In genomic region chr17:8300629-8301242, GRCh38 we compare ENCODE assay signal across 8 cellular contexts. TPM values are rescaled to one million over a fixed set of nuclear protein-coding genes. Genes with fewer than 3 reads are reported as not detected.
A peak's percentile ranks its signal among the peaks of the same experiment; 100 is the strongest.
DNase-seq lines count a peak whose midpoint lies in the region; ATAC-seq lines count a peak whose summit lies in the region.

No MANE protein-coding gene starts in this region.

- no peaks in the 10 kb centered on the region for H3K9me3 Mint-ChIP-seq in stimulated activated effector memory CD8-positive, alpha-beta T cell treated with anti-CD3 and anti-CD28 coated beads, Interleukin-12 subunit alpha, Interleukin-12 subunit beta, amount 100 ng/mL, for 72 hours

- peak; percentile 94 for DNase-seq in DMS53 treated with DMSO at 0.1 percent for 48 hours (lab: John Stamatoyannopoulos, UW; ENCODE audit: unreplicated experiment)
- DNase-seq in NOMO-1 (lab: John Stamatoyannopoulos, UW; ENCODE audit: unreplicated experiment in 2 of 2) = peak; percentile 61 to 69
- peak; percentile 12 to 40 for DNase-seq in activated CD8-positive, alpha-beta memory T cell treated with anti-CD3 and anti-CD28 coated beads for 4 hours (ENCODE audit: low read depth in 2 of 2)
- peak; percentile 84 for DNase-seq in epidermal melanocyte (ENCODE audit: insufficient read length, low spot score)
- peak; percentile 47 for DNase-seq in mucosa of gallbladder (ENCODE audit: low spot score)
- peak; percentile 34 to 73 for DNase-seq in stimulated activated effector memory CD8-positive, alpha-beta T cell treated with anti-CD3 and anti-CD28 coated beads, Interleukin-12 subunit alpha, Interleukin-12 subunit beta, amount 100 ng/mL, for 72 hours (ENCODE audit: low spot score in 2 of 2)

- H3K27ac Mint-ChIP-seq in stimulated activated effector memory CD8-positive, alpha-beta T cell treated with anti-CD3 and anti-CD28 coated beads, Interleukin-12 subunit alpha, Interleukin-12 subunit beta, amount 100 ng/mL, for 72 hours = no peak overlapping the region

- no peaks in the 10 kb centered on the region for H3K36me3 Mint-ChIP-seq in stimulated activated effector memory CD8-positive, alpha-beta T cell treated with anti-CD3 and anti-CD28 coated beads, Interleukin-12 subunit alpha, Interleukin-12 subunit beta, amount 100 ng/mL, for 72 hours

- no peak overlapping the region for H3K4me3 Mint-ChIP-seq in stimulated activated effector memory CD8-positive, alpha-beta T cell treated with anti-CD3 and anti-CD28 coated beads, Interleukin-12 subunit alpha, Interleukin-12 subunit beta, amount 100 ng/mL, for 72 hours

- ATAC-seq in HG03097 (IDR thresholded peaks at IDR 0.05; ENCODE audit: low FRiP score, unreplicated experiment) = peak; percentile 67
- ATAC-seq in stimulated activated effector memory CD8-positive, alpha-beta T cell treated with anti-CD3 and anti-CD28 coated beads, Interleukin-12 subunit alpha, Interleukin-12 subunit beta, amount 100 ng/mL, for 72 hours = peak; percentile 94
- ATAC-seq in GM21381 (IDR thresholded peaks at IDR 0.05; ENCODE audit: unreplicated experiment) = no peak

- H3K4me1 Mint-ChIP-seq in stimulated activated effector memory CD8-positive, alpha-beta T cell treated with anti-CD3 and anti-CD28 coated beads, Interleukin-12 subunit alpha, Interleukin-12 subunit beta, amount 100 ng/mL, for 72 hours = peaks cover 15% of the 10 kb centered on the region

RNA-seq across cellular contexts. Expression of gene SLC25A35, which starts 5.5 kb away (rescaled TPM):
- total RNA-seq in mucosa of gallbladder = 17.8 TPM

RNA-seq across cellular contexts. Expression of gene ARHGEF15, which starts 9.3 kb away (rescaled TPM):
- total RNA-seq in mucosa of gallbladder = 7.9 TPM

RNA-seq across cellular contexts. Expression of gene RANGRF, which starts 12.3 kb away (rescaled TPM):
- total RNA-seq in mucosa of gallbladder = 22.0 TPM

RNA-seq across cellular contexts. Expression of gene ODF4, which starts 38.9 kb away (rescaled TPM):
- not detected for total RNA-seq in mucosa of gallbladder

RNA-seq across cellular contexts. Expression of gene PFAS, which starts 51.6 kb away (rescaled TPM):
- 31.4 TPM for total RNA-seq in mucosa of gallbladder

Comparison
In these comparisons a context has a peak if more than half of its experiments do, and no peak if none do; other contexts are left out.
1. DNase-seq: peak in every context shown above with its lines; median percentile 94 in DMS53 treated with DMSO at 0.1 percent for 48 hours; 84 in epidermal melanocyte; 65 in NOMO-1; 54 in stimulated activated effector memory CD8-positive, alpha-beta T cell treated with anti-CD3 and anti-CD28 coated beads, Interleukin-12 subunit alpha, Interleukin-12 subunit beta, amount 100 ng/mL, for 72 hours; 47 in mucosa of gallbladder; 26 in activated CD8-positive, alpha-beta memory T cell treated with anti-CD3 and anti-CD28 coated beads for 4 hours.